In genomic region chr22:47093720-47094119, GRCh38 we compare ENCODE assay signal across 22 cellular contexts.
"Had no signal": no experiment of that assay in that cellular context is flagged by ENCODE, and none has a peak within 500 bp of the region (broad histone marks: within the 10 kb centered on the region; RNA-seq: fewer than 3 reads in every experiment).

No MANE protein-coding gene starts in this region.

- DNase-seq: hypothalamus; immature natural killer cell; kidney; left colon; left ventricle myocardium inferior; mesendoderm; naive B cell; natural killer cell; nephron progenitor cell; occipital lobe; ovary; stimulated activated CD4-positive, alpha-beta T cell treated with anti-CD3 and anti-CD28 coated beads, Interleukin-12 subunit alpha, Interleukin-12 subunit beta, amount 100 ng/mL, for 4 hours; stimulated activated CD4-positive, alpha-beta T cell treated with anti-CD3 and anti-CD28 coated beads, Interleukin-15, amount 100 ng/mL, for 24 hours; stimulated activated CD4-positive, alpha-beta T cell treated with anti-CD3 and anti-CD28 coated beads, Interleukin-2, amount 100 ng/mL, for 24 hours; stimulated activated CD4-positive, alpha-beta T cell treated with anti-CD3 and anti-CD28 coated beads, Interleukin-4, amount 100 ng/mL, for 1 hour; stimulated activated naive CD4-positive, alpha-beta T cell had no signal

- ATAC-seq: left colon, natural killer cell had no signal

- H3K27me3 Mint-ChIP-seq: naive B cell; stimulated activated naive CD8-positive, alpha-beta T cell treated with anti-CD3 and anti-CD28 coated beads, Interleukin-15, Interleukin-2, amounts not matched to agents 100 ng/mL and 50 ng/mL, for 24 hours; type B pancreatic cell had no signal

- H3K36me3 Mint-ChIP-seq: natural killer cell had no signal

- H3K27ac Mint-ChIP-seq: mesothelial cell of epicardium; natural killer cell; nephron progenitor cell; progenitor cell of endocrine pancreas; stimulated activated naive CD8-positive, alpha-beta T cell treated with anti-CD3 and anti-CD28 coated beads, Interleukin-15, Interleukin-2, amounts not matched to agents 100 ng/mL and 50 ng/mL, for 24 hours; type B pancreatic cell had no signal

- H3K9me3 Mint-ChIP-seq: immature natural killer cell; stimulated activated naive CD8-positive, alpha-beta T cell treated with anti-CD3 and anti-CD28 coated beads, Interleukin-15, Interleukin-2, amounts not matched to agents 100 ng/mL and 50 ng/mL, for 24 hours had no signal

- FAIRE-seq: islet of Langerhans, kidney had no signal

- H3K4me3 Mint-ChIP-seq: immature natural killer cell; mesothelial cell of epicardium; natural killer cell; nephron progenitor cell; neural progenitor cell; stimulated activated naive CD8-positive, alpha-beta T cell treated with anti-CD3 and anti-CD28 coated beads, Interleukin-15, Interleukin-2, amounts not matched to agents 100 ng/mL and 50 ng/mL, for 24 hours; type B pancreatic cell had no signal
